In the genomic region with DNA sequence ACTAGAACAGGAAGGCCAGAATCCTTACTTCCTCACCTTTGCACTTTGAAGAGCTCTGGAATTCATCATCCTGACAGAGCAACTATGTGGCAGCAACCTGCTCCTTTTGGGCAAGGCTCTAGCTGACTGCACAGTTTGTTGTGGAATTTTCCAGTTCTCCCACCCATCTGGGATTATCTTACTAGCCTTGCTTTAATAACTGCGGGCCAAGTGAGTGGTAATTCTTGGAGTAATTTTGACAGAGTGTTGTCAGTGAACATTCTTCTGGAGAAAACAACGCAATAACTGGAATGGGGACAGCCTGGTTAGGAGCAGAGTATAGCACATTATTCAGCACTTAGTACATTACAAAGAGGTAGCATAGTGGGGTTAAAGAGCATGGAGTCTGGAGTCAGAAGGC, we compare ENCODE assay signal across 17 cellular contexts.
DNase-seq lines count a peak whose midpoint lies in the region; ATAC-seq and TF ChIP-seq lines count a peak whose summit lies in the region.
"Had no signal": no experiment of that assay in that cellular context is flagged by ENCODE, and none has a peak within 500 bp of the region (broad histone marks: within the 10 kb centered on the region; RNA-seq: fewer than 3 reads in every experiment).

No MANE protein-coding gene starts in this region.

- TF ChIP-seq POLR2A in upper lobe of left lung (IDR thresholded peaks at IDR 0.05): no peak

- H3K4me1 ChIP-seq in SK-N-SH (ENCODE audit: control insufficient read depth in 1 of 2, insufficient read depth in 2 of 2, low read depth in 1 of 2, low read length in 1 of 2) (peaks cover 0 to 7% of the 10 kb centered on the region in 2 experiments; a peak in 2 of 4 replicates), upper lobe of left lung (no peaks in the 10 kb centered on the region)

- no peaks in the 10 kb centered on the region for H3K79me2 ChIP-seq in SK-N-SH (ENCODE audit: insufficient read depth)

- peaks cover 41% of the 10 kb centered on the region for H3K4me1 Mint-ChIP-seq in nephron
- H3K4me1 Mint-ChIP-seq: activated CD4-positive, alpha-beta T cell treated with anti-CD3 and anti-CD28 coated beads, Interleukin-2, amount 10 ng/mL, durations not matched to agents 24 days and 14 days; brain; naive thymus-derived CD8-positive, alpha-beta T cell had no signal

- no peaks in the 10 kb centered on the region for H3F3A ChIP-seq in SK-N-SH (replicated peaks; ENCODE audit: insufficient read depth)

- peak; percentile 78 for ATAC-seq in Right ventricle myocardium superior (ENCODE audit: poor library complexity)
- ATAC-seq in upper lobe of left lung (ENCODE audit: low FRiP score in 2 of 2): peak; percentile 59 to 80
- ATAC-seq in GM21529 (IDR thresholded peaks at IDR 0.05; ENCODE audit: unreplicated experiment): no peak
- ATAC-seq in stimulated activated naive CD8-positive, alpha-beta T cell treated with anti-CD3 and anti-CD28 coated beads, Interleukin-15, Interleukin-2, amounts not matched to agents 100 U/mL and 50 U/mL, for 24 hours: no peak
- no peak for ATAC-seq in GM21723 (IDR thresholded peaks at IDR 0.05; ENCODE audit: unreplicated experiment)
- ATAC-seq: left lobe of liver; naive thymus-derived CD8-positive, alpha-beta T cell had no signal

- no peak overlapping the region for H3K9ac ChIP-seq in SK-N-SH

- no peaks in the 10 kb centered on the region for H4K20me1 ChIP-seq in SK-N-SH (ENCODE audit: insufficient read depth)

- H3K27ac Mint-ChIP-seq in nephron: peak overlapping the region in 2 of 3 experiments; percentile 6 to 40
- H3K27ac Mint-ChIP-seq: activated CD4-positive, alpha-beta T cell treated with anti-CD3 and anti-CD28 coated beads, Interleukin-2, amount 10 ng/mL, durations not matched to agents 24 days and 14 days; activated naive CD4-positive, alpha-beta T cell treated with anti-CD3 and anti-CD28 coated beads for 36 hours; brain; dendritic cell treated with granulocyte-macrophage colony-stimulating factor and Interleukin-4, amounts not matched to agents 40 ng/mL and 50 ng/mL, for 4 days; naive thymus-derived CD8-positive, alpha-beta T cell had no signal

- no peaks in the 10 kb centered on the region for H3K9me3 ChIP-seq in SK-N-SH
- no peaks in the 10 kb centered on the region for H3K9me3 ChIP-seq in upper lobe of left lung

- H3K4me3 Mint-ChIP-seq in nephron: no peak overlapping the region
- H3K4me3 Mint-ChIP-seq: activated CD4-positive, alpha-beta T cell treated with anti-CD3 and anti-CD28 coated beads, Interleukin-2, amount 10 ng/mL, durations not matched to agents 24 days and 14 days; activated naive CD4-positive, alpha-beta T cell treated with anti-CD3 and anti-CD28 coated beads for 36 hours; brain; dendritic cell treated with granulocyte-macrophage colony-stimulating factor and Interleukin-4, amounts not matched to agents 40 ng/mL and 50 ng/mL, for 4 days; naive thymus-derived CD8-positive, alpha-beta T cell had no signal

- no peaks in the 10 kb centered on the region for H3K27me3 ChIP-seq in SK-N-SH (ENCODE audit: insufficient read depth)
- no peaks in the 10 kb centered on the region for H3K27me3 ChIP-seq in upper lobe of left lung

- POLR2A ChIA-PET in SK-N-SH (lab: Yijun Ruan, JAX): no interaction called here

- no peaks in the 10 kb centered on the region for H3K9me2 ChIP-seq in SK-N-SH

- DNase-seq in SK-N-SH: no peak
- no peak for DNase-seq in Right ventricle myocardium superior
- no peak for DNase-seq in upper lobe of left lung
- DNase-seq in stimulated activated naive CD8-positive, alpha-beta T cell treated with anti-CD3 and anti-CD28 coated beads, Interleukin-15, Interleukin-2, amounts not matched to agents 100 U/mL and 50 U/mL, for 24 hours: no peak
- DNase-seq in activated effector memory CD4-positive, alpha-beta T cell treated with Interleukin-2 at 50 U/mL for 16 hours: no peak
- DNase-seq: activated CD4-positive, alpha-beta T cell treated with anti-CD3 and anti-CD28 coated beads, Interleukin-2, amount 10 ng/mL, durations not matched to agents 24 days and 14 days; activated CD8-positive, alpha-beta memory T cell treated with anti-CD3 and anti-CD28 coated beads, Interleukin-2, amount 50 U/mL, for 48 hours; activated naive CD4-positive, alpha-beta T cell treated with anti-CD3 and anti-CD28 coated beads for 36 hours; MM.1S; naive thymus-derived CD8-positive, alpha-beta T cell; NCI-H1694 treated with DMSO at 0.1 percent for 48 hours had no signal

- no peak for TF ChIP-seq EP300 in SK-N-SH (IDR thresholded peaks at IDR 0.05; ENCODE audit: borderline replicate concordance in 1 of 2, low read depth in 1 of 2, low read length in 1 of 2)
- no peak for TF ChIP-seq EP300 in upper lobe of left lung (IDR thresholded peaks at IDR 0.05)

- H3K4me3 ChIP-seq in SK-N-SH (ENCODE audit: low read depth in 2 of 2, low read length in 1 of 2): no peak overlapping the region
- H3K4me3 ChIP-seq in upper lobe of left lung: no peak overlapping the region

- no peaks in the 10 kb centered on the region for H3K36me3 ChIP-seq in SK-N-SH (replicated peaks in 1 of 2; ENCODE audit: control insufficient read depth in 1 of 2, insufficient read depth in 2 of 2, low read length in 1 of 2)
- no peaks in the 10 kb centered on the region for H3K36me3 ChIP-seq in upper lobe of left lung

- no peak for TF ChIP-seq CTCF in SK-N-SH (IDR thresholded peaks at IDR 0.05)
- TF ChIP-seq CTCF in nephron (IDR thresholded peaks at IDR 0.05; ENCODE audit: unreplicated experiment in 3 of 3): no peak
- TF ChIP-seq CTCF in upper lobe of left lung (IDR thresholded peaks at IDR 0.05): no peak

- TF ChIP-seq RAD21 in SK-N-SH (IDR thresholded peaks at IDR 0.05; ENCODE audit: low read length): no peak

- 14% methylated on average over 2 of the region's 2 CpGs for WGBS in SK-N-SH (ENCODE audit: low lambda C conversion rate)
- 80 to 96% methylated on average over 2 of the region's 2 CpGs for WGBS in upper lobe of left lung, 2 donors

- H3K9me3 Mint-ChIP-seq in nephron: peaks cover 2% of the 10 kb centered on the region
- H3K9me3 Mint-ChIP-seq: activated CD4-positive, alpha-beta T cell treated with anti-CD3 and anti-CD28 coated beads, Interleukin-2, amount 10 ng/mL, durations not matched to agents 24 days and 14 days; brain had no signal

- no peaks in the 10 kb centered on the region for H3K27me3 Mint-ChIP-seq in nephron (ENCODE audit: low read depth)
- H3K27me3 Mint-ChIP-seq: activated CD4-positive, alpha-beta T cell treated with anti-CD3 and anti-CD28 coated beads, Interleukin-2, amount 10 ng/mL, durations not matched to agents 24 days and 14 days; dendritic cell treated with granulocyte-macrophage colony-stimulating factor and Interleukin-4, amounts not matched to agents 40 ng/mL and 50 ng/mL, for 4 days had no signal

- H3K4me2 ChIP-seq in SK-N-SH: no peak overlapping the region

- intact Hi-C loops in Right ventricle myocardium superior (cut with DNase I): no loop called here

- no peak overlapping the region for H2AFZ ChIP-seq in SK-N-SH (ENCODE audit: low read depth)

- H3K27ac ChIP-seq in SK-N-SH (ENCODE audit: low read depth in 2 of 2, low read length in 1 of 2): peak overlapping the region in 1 of 2 experiments; percentile 79; a peak in 2 of 4 replicates
- no peak overlapping the region for H3K27ac ChIP-seq in upper lobe of left lung

- H3K36me3 Mint-ChIP-seq in nephron (ENCODE audit: low read depth): no peaks in the 10 kb centered on the region
- H3K36me3 Mint-ChIP-seq: brain; naive thymus-derived CD8-positive, alpha-beta T cell had no signal

- CTCF ChIA-PET in SK-N-SH (lab: Yijun Ruan, JAX): no interaction called here

TF ChIP-seq in SK-N-SH, 30 proteins besides CTCF, POLR2A, EP300 and RAD21:
- TF ChIP-seq RXRA (IDR thresholded peaks at IDR 0.05; ENCODE audit: borderline replicate concordance, low read depth) (no peak), FOXJ3 (CRISPR knock-in tag; IDR thresholded peaks at IDR 0.05) (no peak), ELF1 (IDR thresholded peaks at IDR 0.05) (no peak), TCF12 (IDR thresholded peaks at IDR 0.05) (0 out of 2 replicates have a peak, but pooled peaks have one; percentile 46)
- TF ChIP-seq, protein P1, sequence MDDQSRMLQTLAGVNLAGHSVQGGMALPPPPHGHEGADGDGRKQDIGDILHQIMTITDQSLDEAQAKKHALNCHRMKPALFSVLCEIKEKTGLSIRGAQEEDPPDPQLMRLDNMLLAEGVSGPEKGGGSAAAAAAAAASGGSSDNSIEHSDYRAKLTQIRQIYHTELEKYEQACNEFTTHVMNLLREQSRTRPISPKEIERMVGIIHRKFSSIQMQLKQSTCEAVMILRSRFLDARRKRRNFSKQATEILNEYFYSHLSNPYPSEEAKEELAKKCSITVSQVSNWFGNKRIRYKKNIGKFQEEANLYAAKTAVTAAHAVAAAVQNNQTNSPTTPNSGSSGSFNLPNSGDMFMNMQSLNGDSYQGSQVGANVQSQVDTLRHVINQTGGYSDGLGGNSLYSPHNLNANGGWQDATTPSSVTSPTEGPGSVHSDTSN (IDR thresholded peaks at IDR 0.05): peak; percentile 45
TF ChIP-seq in SK-N-SH: peak in this region for 2.

Comparison
In these comparisons a context has a peak if more than half of its experiments do, and no peak if none do; other contexts are left out.
1. ATAC-seq: peak in Right ventricle myocardium superior (single experiment) and upper lobe of left lung (2 of 2); none in GM21529 (single experiment), stimulated activated naive CD8-positive, alpha-beta T cell treated with anti-CD3 and anti-CD28 coated beads, Interleukin-15, Interleukin-2, amounts not matched to agents 100 U/mL and 50 U/mL, for 24 hours (single experiment) and GM21723 (single experiment).